In the genomic region with DNA sequence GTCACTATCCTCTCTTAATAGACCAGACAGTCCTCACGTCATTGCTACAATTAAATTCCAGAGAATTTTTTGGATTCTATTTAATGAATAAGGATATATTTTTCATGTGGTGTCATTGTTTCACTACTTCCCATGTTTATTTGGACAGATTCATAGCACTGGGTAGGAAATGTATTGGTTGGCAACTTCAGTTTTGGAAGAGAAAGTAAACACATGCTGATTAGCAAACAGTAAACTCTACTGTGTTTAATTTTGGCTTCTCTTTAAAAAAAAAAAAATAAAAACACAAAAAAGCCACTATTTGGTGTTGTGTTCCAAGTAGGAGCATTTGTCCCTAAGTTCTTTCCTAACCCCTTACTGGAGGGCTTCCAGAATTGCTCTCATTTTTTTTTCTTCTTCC, we compare ENCODE assay signal across 21 cellular contexts.
A peak's percentile ranks its signal among the peaks of the same experiment; 100 is the strongest.
DNase-seq lines count a peak whose midpoint lies in the region; ATAC-seq and TF ChIP-seq lines count a peak whose summit lies in the region.
"Had no signal": no experiment of that assay in that cellular context is flagged by ENCODE, and none has a peak within 500 bp of the region (broad histone marks: within the 10 kb centered on the region; RNA-seq: fewer than 3 reads in every experiment).

No MANE protein-coding gene starts in this region.

- no peak overlapping the region for H3K9ac ChIP-seq in skeletal muscle satellite cell (ENCODE audit: low read depth, low read length)
- H3K9ac ChIP-seq: SK-N-SH had no signal

- H3F3A ChIP-seq in PC-9 (ENCODE audit: insufficient read depth, low read depth): peaks cover 34% of the 10 kb centered on the region

- peaks cover 59% of the 10 kb centered on the region for H3K79me2 ChIP-seq in PC-9 (ENCODE audit: low read depth)

- H3K4me3 ChIP-seq in PC-9 (0 out of 2 replicates have a peak overlapping the region, but pooled peaks have one; percentile 19), skeletal muscle satellite cell (ENCODE audit: low read length) (no peak overlapping the region)
- H3K4me3 ChIP-seq: mucosa of descending colon had no signal

- H3K27ac ChIP-seq in PC-9: peak overlapping the region; percentile 99

- H3K27me3 ChIP-seq in PC-9 (ENCODE audit: insufficient read depth, low read depth) (no peaks in the 10 kb centered on the region), skeletal muscle satellite cell (ENCODE audit: control insufficient read depth, insufficient read depth, low read length) (no peaks in the 10 kb centered on the region)

- no peak overlapping the region for H2AFZ ChIP-seq in PC-9

- TF ChIP-seq CTCF in PC-9 (conservative IDR thresholded peaks at IDR 0.05) (no peak), endothelial cell (IDR thresholded peaks at IDR 0.05; ENCODE audit: unreplicated experiment) (no peak), GM13976 (IDR thresholded peaks at IDR 0.05; ENCODE audit: borderline replicate concordance, control extremely low read depth, extremely low read depth, insufficient read depth, missing control alignments) (no peak)

- no peaks in the 10 kb centered on the region for H4K20me1 ChIP-seq in PC-9 (ENCODE audit: insufficient read depth)

- H3K4me1 ChIP-seq in PC-9 (replicated peaks; ENCODE audit: insufficient read depth): peaks cover 49% of the 10 kb centered on the region
- H3K4me1 ChIP-seq in skeletal muscle satellite cell (ENCODE audit: control insufficient read depth, insufficient read depth, low read length): peaks cover 16% of the 10 kb centered on the region

- H3K27ac Mint-ChIP-seq in endothelial cell (ENCODE audit: unreplicated experiment): peak overlapping the region; percentile 100
- H3K27ac Mint-ChIP-seq: CD4-positive, alpha-beta T cell; IgD-negative memory B cell had no signal

- in situ Hi-C loops in GM13976 (cut with MboI; ENCODE audit: low sequenced_read_pairs, unreplicated experiment): no loop called here

- peak overlapping the region; percentile 25 for H3K4me3 Mint-ChIP-seq in endothelial cell (ENCODE audit: unreplicated experiment)
- H3K4me3 Mint-ChIP-seq: CD4-positive, alpha-beta T cell; IgD-negative memory B cell; neural crest cell had no signal

- intact Hi-C loops in PC-9 (cut with micrococcal nuclease; ENCODE audit: unreplicated experiment): loop anchor here (5.0 kb wide), 1 partner anchor 76 kb away; a partner anchor contains a TSS

- no peak for DNase-seq in PC-9
- DNase-seq in endothelial cell (ENCODE audit: low spot score): no peak
- no peak for DNase-seq in left lobe of liver (ENCODE audit: low spot score)
- no peak for DNase-seq in EL
- DNase-seq in GM13976 (ENCODE audit: low spot score): no peak
- DNase-seq in occipital lobe (lab: John Stamatoyannopoulos, UW): no peak
- DNase-seq: activated CD4-positive, alpha-beta T cell treated with anti-CD3 and anti-CD28 coated beads, Interleukin-2, amount 50 U/mL, for 48 hours; activated gamma-delta T cell; CD4-positive, alpha-beta T cell; cortex of kidney; DMS 273 treated with DMSO at 0.1 percent for 48 hours; kidney glomerular epithelial cell; mucosa of descending colon; NCI-H1694 treated with DMSO at 0.1 percent for 48 hours; NCI-H2227 treated with DMSO at 0.1 percent for 48 hours; PC-3; SK-N-SH had no signal

- H3K36me3 ChIP-seq in PC-9 (ENCODE audit: low read depth) (peaks cover 11% of the 10 kb centered on the region; the same call in 1 of the 2 replicates), skeletal muscle satellite cell (ENCODE audit: insufficient read depth, low read length) (no peaks in the 10 kb centered on the region)

- H3K9me3 ChIP-seq in PC-9 (ENCODE audit: insufficient read depth, low read depth) (no peaks in the 10 kb centered on the region), skeletal muscle satellite cell (replicated peaks; ENCODE audit: low read length) (no peaks in the 10 kb centered on the region)
- H3K9me3 ChIP-seq: mucosa of descending colon, SK-N-SH had no signal

- H3K36me3 Mint-ChIP-seq in endothelial cell (ENCODE audit: low read depth, unreplicated experiment): peaks cover 13% of the 10 kb centered on the region
- H3K36me3 Mint-ChIP-seq: IgD-negative memory B cell had no signal

- CTCF ChIA-PET in PC-9 (lab: Charles Lee): no interaction called here

- no TSS peak for BruUV-seq in PC-9 (replicated peaks; lab: Mats Ljungman, UMichigan)

- H3K27me3 Mint-ChIP-seq in endothelial cell (ENCODE audit: unreplicated experiment): peaks cover 9% of the 10 kb centered on the region
- H3K27me3 Mint-ChIP-seq: IgD-negative memory B cell had no signal

- POLR2A ChIA-PET in PC-9 (lab: Charles Lee; ENCODE audit: unreplicated experiment): no interaction called here

- H3K9me2 ChIP-seq in PC-9 (ENCODE audit: insufficient read depth): no peaks in the 10 kb centered on the region
- H3K9me2 ChIP-seq: SK-N-SH had no signal

- ATAC-seq in left lobe of liver (peak; percentile 73), GM21367 (IDR thresholded peaks at IDR 0.05; ENCODE audit: unreplicated experiment) (no peak)
- ATAC-seq: mucosa of descending colon, PC-3 had no signal

- H3K9me3 Mint-ChIP-seq in endothelial cell (ENCODE audit: unreplicated experiment): no peaks in the 10 kb centered on the region
- H3K9me3 Mint-ChIP-seq: neural crest cell had no signal

- peaks cover 73% of the 10 kb centered on the region for H3K4me1 Mint-ChIP-seq in endothelial cell (ENCODE audit: unreplicated experiment)
- H3K4me1 Mint-ChIP-seq: IgD-negative memory B cell had no signal

- peak overlapping the region; percentile 77 for H3K4me2 ChIP-seq in PC-9
- H3K4me2 ChIP-seq in skeletal muscle satellite cell (ENCODE audit: low read length): peak overlapping the region; percentile 39
- H3K4me2 ChIP-seq: SK-N-SH had no signal
